Comparison of ENCODE assay signal across 31 cellular contexts in genomic region chr17:72527819-72528218, GRCh38.
"Had no signal": no experiment of that assay in that cellular context is flagged by ENCODE, and none has a peak within 500 bp of the region (broad histone marks: within the 10 kb centered on the region; RNA-seq: fewer than 3 reads in every experiment).

No MANE protein-coding gene starts in this region.

- H3K27ac Mint-ChIP-seq: activated CD4-positive, alpha-beta memory T cell treated with anti-CD3 and anti-CD28 coated beads, Interleukin-2, amount 10 ng/mL, durations not matched to agents 7 days and 5 days; activated CD4-positive, alpha-beta T cell treated with anti-CD3 and anti-CD28 coated beads, Interleukin-2, amount 10 ng/mL, durations not matched to agents 7 days and 5 days; activated naive CD4-positive, alpha-beta T cell treated with anti-CD3 and anti-CD28 coated beads, Interleukin-2, amount 50 U/mL, for 72 hours; activated T-cell treated with anti-CD3 and anti-CD28 coated beads, Interleukin-2, amount 50 U/mL, for 72 hours; effector memory CD8-positive, alpha-beta T cell; natural killer cell; neural progenitor cell had no signal

- H3K9me3 ChIP-seq: body of pancreas, spleen, thoracic aorta, uterus had no signal

- DNase-seq: activated CD4-positive, alpha-beta memory T cell treated with anti-CD3 and anti-CD28 coated beads, Interleukin-2, amount 10 ng/mL, durations not matched to agents 7 days and 5 days; activated CD4-positive, alpha-beta T cell treated with anti-CD3 and anti-CD28 coated beads, Interleukin-2, amount 10 ng/mL, durations not matched to agents 7 days and 5 days; activated naive CD4-positive, alpha-beta T cell; activated T-cell treated with anti-CD3 and anti-CD28 coated beads, Interleukin-2, amount 50 U/mL, for 72 hours; anterior cingulate cortex; body of pancreas; cortex of kidney; effector memory CD8-positive, alpha-beta T cell; erythroblast; head of caudate nucleus; hippocampal formation; left cardiac atrium; left ventricle myocardium superior; mammary epithelial cell; midbrain; natural killer cell; right cardiac atrium; spleen; stimulated activated CD4-positive, alpha-beta T cell treated with anti-CD3 and anti-CD28 coated beads, Interleukin-2, amount 100 ng/mL, for 48 hours; stimulated activated naive CD8-positive, alpha-beta T cell treated with anti-CD3 and anti-CD28 coated beads, Interleukin-15, Interleukin-2, amounts not matched to agents 100 U/mL and 50 U/mL, for 24 hours; T-helper 9 cell; trophoblast cell; uterus; WERI-Rb-1 had no signal

- H3K4me1 Mint-ChIP-seq: activated CD4-positive, alpha-beta memory T cell treated with anti-CD3 and anti-CD28 coated beads, Interleukin-2, amount 10 ng/mL, durations not matched to agents 7 days and 5 days; activated CD4-positive, alpha-beta T cell treated with anti-CD3 and anti-CD28 coated beads, Interleukin-2, amount 10 ng/mL, durations not matched to agents 7 days and 5 days; natural killer cell had no signal

- H3K4me3 Mint-ChIP-seq: activated CD4-positive, alpha-beta memory T cell treated with anti-CD3 and anti-CD28 coated beads, Interleukin-2, amount 10 ng/mL, durations not matched to agents 7 days and 5 days; activated CD4-positive, alpha-beta T cell treated with anti-CD3 and anti-CD28 coated beads, Interleukin-2, amount 10 ng/mL, durations not matched to agents 7 days and 5 days; activated T-cell treated with anti-CD3 and anti-CD28 coated beads, Interleukin-2, amount 50 U/mL, for 72 hours; effector memory CD8-positive, alpha-beta T cell; natural killer cell; neural progenitor cell had no signal

- H3K27me3 ChIP-seq: body of pancreas, cardiac muscle cell, neural progenitor cell, uterus had no signal

- H3K4me1 ChIP-seq: spleen, uterus had no signal

- H3K36me3 Mint-ChIP-seq: activated naive CD4-positive, alpha-beta T cell treated with anti-CD3 and anti-CD28 coated beads, Interleukin-2, amount 50 U/mL, for 72 hours; natural killer cell; neural progenitor cell had no signal

- H3K36me3 ChIP-seq: cardiac muscle cell, neural progenitor cell, spleen, thoracic aorta, uterus, WERI-Rb-1 had no signal

- FAIRE-seq: keratinocyte, TTC549 had no signal

- H3K9me3 Mint-ChIP-seq: activated CD4-positive, alpha-beta memory T cell treated with anti-CD3 and anti-CD28 coated beads, Interleukin-2, amount 10 ng/mL, durations not matched to agents 7 days and 5 days; activated CD4-positive, alpha-beta T cell treated with anti-CD3 and anti-CD28 coated beads, Interleukin-2, amount 10 ng/mL, durations not matched to agents 7 days and 5 days; activated naive CD4-positive, alpha-beta T cell treated with anti-CD3 and anti-CD28 coated beads, Interleukin-2, amount 50 U/mL, for 72 hours; effector memory CD8-positive, alpha-beta T cell; natural killer cell; neural progenitor cell had no signal

- ATAC-seq: activated CD4-positive, CD25-positive, alpha-beta regulatory T cell treated with anti-CD3 and anti-CD28 coated beads, Interleukin-2, amount 50 U/mL, for 24 hours; activated naive CD4-positive, alpha-beta T cell treated with anti-CD3 and anti-CD28 coated beads, Interleukin-2, amount 50 U/mL, for 72 hours; activated T-cell treated with anti-CD3 and anti-CD28 coated beads, Interleukin-2, amount 50 U/mL, for 72 hours; body of pancreas; effector memory CD8-positive, alpha-beta T cell; left cardiac atrium; left ventricle myocardium superior; natural killer cell; right cardiac atrium; stimulated activated naive CD8-positive, alpha-beta T cell treated with anti-CD3 and anti-CD28 coated beads, Interleukin-15, Interleukin-2, amounts not matched to agents 100 U/mL and 50 U/mL, for 24 hours had no signal

- H3K4me3 ChIP-seq: body of pancreas, cardiac muscle cell, neural progenitor cell, spleen, thoracic aorta, uterus had no signal
